8 cellular contexts compared by ENCODE assay signal in genomic region chr11:64306563-64306875, GRCh38. TPM values are rescaled to one million over a fixed set of nuclear protein-coding genes. Genes with fewer than 3 reads are reported as not detected.
DNase-seq lines count a peak whose midpoint lies in the region; ATAC-seq and TF ChIP-seq lines count a peak whose summit lies in the region.

No MANE protein-coding gene starts in this region.

- no peaks in the 10 kb centered on the region for H3K9me3 Mint-ChIP-seq in T-helper 1 cell treated with Interleukin-12 subunit alpha and Interleukin-12 subunit beta and Interleukin-4 antibody, amounts not matched to agents 30 μg/mL and 1 μg/mL, for 36 hours

- no peaks in the 10 kb centered on the region for H3K27me3 Mint-ChIP-seq in T-helper 1 cell treated with Interleukin-12 subunit alpha and Interleukin-12 subunit beta and Interleukin-4 antibody, amounts not matched to agents 30 μg/mL and 1 μg/mL, for 36 hours (ENCODE audit: low read depth)

- TF ChIP-seq POLR2A in suprapubic skin (IDR thresholded peaks at IDR 0.05): no peak

- peaks cover 7% of the 10 kb centered on the region for H3K36me3 Mint-ChIP-seq in T-helper 1 cell treated with Interleukin-12 subunit alpha and Interleukin-12 subunit beta and Interleukin-4 antibody, amounts not matched to agents 30 μg/mL and 1 μg/mL, for 36 hours (ENCODE audit: low read depth)

- TF ChIP-seq EP300 in suprapubic skin (IDR thresholded peaks at IDR 0.05): no peak

- no peaks in the 10 kb centered on the region for H3K9me3 ChIP-seq in ascending aorta
- no peaks in the 10 kb centered on the region for H3K9me3 ChIP-seq in suprapubic skin

- H3K36me3 ChIP-seq in ascending aorta (no peaks in the 10 kb centered on the region), suprapubic skin (no peaks in the 10 kb centered on the region)

- no peak for TF ChIP-seq CTCF in ascending aorta (IDR thresholded peaks at IDR 0.05)
- no peak for TF ChIP-seq CTCF in suprapubic skin (IDR thresholded peaks at IDR 0.05)

- H3K27ac Mint-ChIP-seq in T-helper 1 cell treated with Interleukin-12 subunit alpha and Interleukin-12 subunit beta and Interleukin-4 antibody, amounts not matched to agents 30 μg/mL and 1 μg/mL, for 36 hours: peak overlapping the region; percentile 90

- no peak for DNase-seq in T-helper 1 cell
- DNase-seq in ascending aorta (ENCODE audit: low spot score in 2 of 2): no peak
- no peak for DNase-seq in left lobe of liver (ENCODE audit: low spot score)
- DNase-seq in suprapubic skin (ENCODE audit: low spot score in 2 of 2): no peak
- DNase-seq in NCI-H1694 treated with DMSO at 0.1 percent for 48 hours (lab: John Stamatoyannopoulos, UW): no peak
- no peak for DNase-seq in SK-N-DZ (ENCODE audit: low spot score)

- peak overlapping the region; percentile 96 for H3K4me3 Mint-ChIP-seq in T-helper 1 cell treated with Interleukin-12 subunit alpha and Interleukin-12 subunit beta and Interleukin-4 antibody, amounts not matched to agents 30 μg/mL and 1 μg/mL, for 36 hours

- 23% methylated on average over 6 of the region's 9 CpGs for WGBS in suprapubic skin

- intact Hi-C loops in ascending aorta (cut with DNase I): no loop called here

- no peaks in the 10 kb centered on the region for H3K27me3 ChIP-seq in ascending aorta
- H3K27me3 ChIP-seq in suprapubic skin: no peaks in the 10 kb centered on the region

- peaks cover 18% of the 10 kb centered on the region for H3K4me1 Mint-ChIP-seq in T-helper 1 cell treated with Interleukin-12 subunit alpha and Interleukin-12 subunit beta and Interleukin-4 antibody, amounts not matched to agents 30 μg/mL and 1 μg/mL, for 36 hours (ENCODE audit: low read depth)

- H3K4me1 ChIP-seq in ascending aorta (peaks cover 3 to 8% of the 10 kb centered on the region in 2 donors), suprapubic skin (peaks cover 39% of the 10 kb centered on the region)

- H3K4me3 ChIP-seq in ascending aorta (peak overlapping the region; percentile 72 to 81), suprapubic skin (peak overlapping the region; percentile 84)

- peak; percentile 0 for ATAC-seq in left lobe of liver
- no peak for ATAC-seq in HG03045 (IDR thresholded peaks at IDR 0.05; ENCODE audit: unreplicated experiment)

- H3K27ac ChIP-seq in ascending aorta (peak overlapping the region; percentile 4 to 33), suprapubic skin (peak overlapping the region; percentile 96)

RNA-seq across cellular contexts. Expression of gene ESRRA, which starts 1.2 kb away (rescaled TPM):
- total RNA-seq in ascending aorta (53.4 TPM), left lobe of liver (53.6 TPM), suprapubic skin (10 to 100 TPM; 65.0 to 93.6 (median 74.3) TPM)
- polyA plus RNA-seq in SK-N-DZ (2014; cell fraction: cytosol; rRNA removed): 23.4 and 50.2 TPM in 2 replicates
- 37.5 and 48.3 TPM in 2 replicates for polyA plus RNA-seq in SK-N-DZ (2014; cell fraction: nucleus; rRNA removed)

RNA-seq across cellular contexts. Expression of gene CATSPERZ, which starts 6.4 kb away (rescaled TPM):
- total RNA-seq in ascending aorta: not detected
- not detected for total RNA-seq in left lobe of liver
- not detected for total RNA-seq in suprapubic skin
- not detected in 2 replicates for polyA plus RNA-seq in SK-N-DZ (2014; cell fraction: cytosol; rRNA removed)
- polyA plus RNA-seq in SK-N-DZ (2014; cell fraction: nucleus; rRNA removed): 0.50 TPM in 1 of 2 replicates, not detected in the other

RNA-seq across cellular contexts. Expression of gene TRMT112, which starts 10.8 kb away (rescaled TPM):
- total RNA-seq in ascending aorta (384 TPM), left lobe of liver (59.1 TPM), suprapubic skin (100 to 1,000 TPM; 170 to 332 (median 255) TPM)
- 648 and 693 TPM in 2 replicates for polyA plus RNA-seq in SK-N-DZ (2014; cell fraction: cytosol; rRNA removed)
- 332 and 431 TPM in 2 replicates for polyA plus RNA-seq in SK-N-DZ (2014; cell fraction: nucleus; rRNA removed)

RNA-seq across cellular contexts. Expression of gene PRDX5, which starts 11.4 kb away (rescaled TPM):
- total RNA-seq in ascending aorta: 153 TPM
- total RNA-seq in left lobe of liver: 96.4 TPM
- 100 to 1,000 TPM; 130 to 227 (median 187) TPM for total RNA-seq in suprapubic skin
- polyA plus RNA-seq in SK-N-DZ (2014; cell fraction: cytosol; rRNA removed): 281 and 367 TPM in 2 replicates
- 167 and 242 TPM in 2 replicates for polyA plus RNA-seq in SK-N-DZ (2014; cell fraction: nucleus; rRNA removed)

RNA-seq across cellular contexts. Expression of gene KCNK4, which starts 15.4 kb away (rescaled TPM):
- total RNA-seq in ascending aorta: not detected
- not detected for total RNA-seq in left lobe of liver
- total RNA-seq in suprapubic skin: not detected
- not detected in 2 replicates for polyA plus RNA-seq in SK-N-DZ (2014; cell fraction: cytosol; rRNA removed)
- 0.91 and 1.3 TPM in 2 replicates for polyA plus RNA-seq in SK-N-DZ (2014; cell fraction: nucleus; rRNA removed)
